In the genomic region with DNA sequence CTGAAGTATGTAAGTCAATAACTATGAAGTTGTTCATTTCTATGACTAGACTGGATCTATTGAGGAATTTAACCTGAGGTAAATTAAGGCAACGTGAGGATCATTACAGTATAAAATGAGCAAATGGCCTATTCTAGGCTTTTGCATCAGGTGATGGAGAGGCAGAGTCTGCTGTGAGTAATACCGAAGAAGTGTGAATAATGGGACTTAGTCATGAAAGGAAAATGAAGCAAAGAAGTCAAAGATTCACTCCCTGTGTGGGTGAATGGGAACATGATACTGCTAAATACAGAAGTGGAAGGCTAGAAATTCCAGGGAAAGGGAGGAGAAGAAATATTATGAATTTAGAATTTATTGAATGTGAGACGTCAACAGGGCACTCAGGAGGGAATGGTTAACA, we compare ENCODE assay signal across 16 cellular contexts.
DNase-seq lines count a peak whose midpoint lies in the region; ATAC-seq and TF ChIP-seq lines count a peak whose summit lies in the region.
"Had no signal": no experiment of that assay in that cellular context is flagged by ENCODE, and none has a peak within 500 bp of the region (broad histone marks: within the 10 kb centered on the region; RNA-seq: fewer than 3 reads in every experiment).

No MANE protein-coding gene starts in this region.

- H3K9me3 ChIP-seq in PC-3 (ENCODE audit: low read length) = no peaks in the 10 kb centered on the region
- H3K9me3 ChIP-seq: gastrocnemius medialis had no signal

- no peaks in the 10 kb centered on the region for H3K79me2 ChIP-seq in PC-3 (ENCODE audit: low read length)

- H3F3A ChIP-seq in PC-3 (ENCODE audit: low read length, unreplicated experiment) = no peaks in the 10 kb centered on the region

- H3K4me1 ChIP-seq in PC-3 (ENCODE audit: insufficient read depth, low read length) = no peaks in the 10 kb centered on the region
- H3K4me1 ChIP-seq: gastrocnemius medialis had no signal

- no peak for TF ChIP-seq CTCF in AG10803 (conservative IDR thresholded peaks at IDR 0.05; ENCODE audit: low read length)
- TF ChIP-seq CTCF in PC-3 (conservative IDR thresholded peaks at IDR 0.05; ENCODE audit: low read depth, low read length) = no peak
- TF ChIP-seq CTCF in GM10266 (IDR thresholded peaks at IDR 0.05; ENCODE audit: control insufficient read depth, insufficient read depth, low read depth, missing control alignments) = no peak

- H3K27me3 ChIP-seq in PC-3 (ENCODE audit: low read length) = no peaks in the 10 kb centered on the region
- H3K27me3 ChIP-seq: gastrocnemius medialis had no signal

- DNase-seq in AG10803 (ENCODE audit: low read depth) (peak; percentile 48), PC-3 (peak; percentile 25), dedifferentiated amniotic fluid mesenchymal stem cell (ENCODE audit: extremely low spot score) (peak; percentile 57), kidney tubule cell (ENCODE audit: low spot score) (peak; percentile 83), iPS-NIHi7 (ENCODE audit: extremely low spot score) (no peak), GM10266 (ENCODE audit: extremely low spot score) (no peak)
- DNase-seq: effector memory CD8-positive, alpha-beta T cell; gastrocnemius medialis; H9; MM.1S; naive thymus-derived CD8-positive, alpha-beta T cell; NCI-H2029; NCI-H526 had no signal

- POLR2A ChIA-PET in PC-3 (lab: Charles Lee; ENCODE audit: unreplicated experiment) = no interaction called here

- no peak overlapping the region for H3K4me3 ChIP-seq in AG10803 (ENCODE audit: low read length)
- no peak overlapping the region for H3K4me3 ChIP-seq in PC-3 (ENCODE audit: low read length)
- H3K4me3 ChIP-seq: gastrocnemius medialis, SK-N-MC had no signal

- no peaks in the 10 kb centered on the region for H3K36me3 ChIP-seq in PC-3 (ENCODE audit: low read depth, low read length)
- H3K36me3 ChIP-seq: gastrocnemius medialis had no signal

- peak; percentile 38; the same call in 1 of the 2 replicates for ATAC-seq in PC-3
- no peak for ATAC-seq in GM18502 (IDR thresholded peaks at IDR 0.05; ENCODE audit: poor library complexity, unreplicated experiment)
- no peak for ATAC-seq in GM21737 (IDR thresholded peaks at IDR 0.05; ENCODE audit: unreplicated experiment)
- ATAC-seq: effector memory CD8-positive, alpha-beta T cell; gastrocnemius medialis; naive thymus-derived CD8-positive, alpha-beta T cell had no signal

- H4K20me1 ChIP-seq in PC-3 (ENCODE audit: low read length) = no peaks in the 10 kb centered on the region

- intact Hi-C loops in PC-3 (cut with micrococcal nuclease) = no loop called here

- no peak overlapping the region for H3K27ac ChIP-seq in PC-3 (ENCODE audit: low read length)
- H3K27ac ChIP-seq: gastrocnemius medialis, SK-N-MC had no signal

- H3K9me2 ChIP-seq in PC-3 (replicated peaks; ENCODE audit: low read length) = no peaks in the 10 kb centered on the region

- H3K9ac ChIP-seq in PC-3 (ENCODE audit: low read length) = no peak overlapping the region

- H2AFZ ChIP-seq in PC-3 (ENCODE audit: low read length) = no peak overlapping the region

- H3K4me2 ChIP-seq in PC-3 (ENCODE audit: low read length) = no peak overlapping the region

- no TSS peak for BruUV-seq in PC-3 (replicated peaks; lab: Mats Ljungman, UMichigan)

- CTCF ChIA-PET in PC-3 (lab: Charles Lee) = no interaction called here

Comparison
In these comparisons a context has a peak if more than half of its experiments do, and no peak if none do; other contexts are left out.
1. DNase-seq: peak in AG10803 (single experiment), PC-3 (single experiment), dedifferentiated amniotic fluid mesenchymal stem cell (single experiment) and kidney tubule cell (single experiment); none in iPS-NIHi7 (single experiment) and GM10266 (single experiment).